15 cellular contexts compared by ENCODE assay signal in the genomic region with DNA sequence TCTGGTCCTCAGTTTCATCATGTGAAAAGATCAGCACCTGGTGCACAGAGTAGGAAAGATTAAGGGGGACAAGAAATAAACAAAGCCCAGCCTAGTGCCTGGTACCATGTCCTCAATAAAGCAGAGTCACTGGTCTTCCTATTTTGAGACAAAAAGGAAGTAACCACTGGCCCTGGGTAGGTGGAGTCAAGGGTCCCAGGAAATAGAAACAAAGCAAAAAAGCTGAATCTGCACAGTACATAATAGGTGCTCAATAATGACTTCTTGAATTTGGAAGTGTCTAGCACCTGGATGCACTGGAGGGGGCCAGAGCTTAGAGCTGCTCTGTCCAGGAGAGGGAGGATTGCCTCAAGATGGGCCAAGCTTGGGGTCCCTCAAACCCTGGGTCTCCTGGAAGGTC.
"Had no signal": no experiment of that assay in that cellular context is flagged by ENCODE, and none has a peak within 500 bp of the region (broad histone marks: within the 10 kb centered on the region; RNA-seq: fewer than 3 reads in every experiment).

No MANE protein-coding gene starts in this region.

- H3K36me3 ChIP-seq: ovary had no signal

- ATAC-seq: activated naive CD4-positive, alpha-beta T cell treated with anti-CD3 and anti-CD28 coated beads, Interleukin-2, amount 50 U/mL, for 72 hours; activated T-cell treated with anti-CD3 and anti-CD28 coated beads, Interleukin-2, amount 50 U/mL, for 4 hours; body of pancreas; left ventricle myocardium superior had no signal

- DNase-seq: activated CD4-positive, alpha-beta memory T cell treated with anti-CD3 and anti-CD28 coated beads for 36 hours; activated CD4-positive, alpha-beta T cell treated with anti-CD3 and anti-CD28 coated beads for 1 hour; activated effector memory CD4-positive, alpha-beta T cell treated with anti-CD3 and anti-CD28 coated beads, Interleukin-2, amount 50 U/mL, for 16 hours; activated T-cell treated with anti-CD3 and anti-CD28 coated beads, Interleukin-2, amount 50 U/mL, for 4 hours; amniotic stem cell; body of pancreas; erythroblast; kidney; left ventricle myocardium superior; ovary; stimulated activated CD4-positive, alpha-beta T cell treated with anti-CD3 and anti-CD28 coated beads, Interleukin-4, amount 100 ng/mL, for 1 hour; stimulated activated CD8-positive, alpha-beta memory T cell treated with anti-CD3 and anti-CD28 coated beads, Interleukin-4, amount 100 ng/mL, for 48 hours; testis had no signal

- H3K4me3 ChIP-seq: body of pancreas, hepatocyte, ovary, testis had no signal

- H2AFZ ChIP-seq: hepatocyte had no signal

- H3K9me3 ChIP-seq: body of pancreas, ovary, testis had no signal

- H3K27me3 ChIP-seq: body of pancreas, hepatocyte, ovary, testis had no signal

- H3K27ac ChIP-seq: body of pancreas, hepatocyte, ovary, testis had no signal

- H3K4me2 ChIP-seq: hepatocyte had no signal
